12 cellular contexts compared by ENCODE assay signal in genomic region chr4:185020293-185020808, GRCh38. TPM values are rescaled to one million over a fixed set of nuclear protein-coding genes. Genes with fewer than 3 reads are reported as not detected.
A peak's percentile ranks its signal among the peaks of the same experiment; 100 is the strongest.
DNase-seq lines count a peak whose midpoint lies in the region; ATAC-seq and TF ChIP-seq lines count a peak whose summit lies in the region.
"Had no signal": no experiment of that assay in that cellular context is flagged by ENCODE, and none has a peak within 500 bp of the region (broad histone marks: within the 10 kb centered on the region; RNA-seq: fewer than 3 reads in every experiment).

No MANE protein-coding gene starts in this region.

- TF ChIP-seq POLR2A in gastrocnemius medialis (IDR thresholded peaks at IDR 0.05): no peak

- H3K4me3 ChIP-seq in Panc1 (ENCODE audit: low read depth in 2 of 2, low read length in 2 of 2): peak overlapping the region; percentile 33 to 54
- H3K4me3 ChIP-seq in gastrocnemius medialis: peak overlapping the region in 3 of 4 donors; percentile 20 to 43 (median 20)
- H3K4me3 ChIP-seq in CD8-positive, alpha-beta T cell (ENCODE audit: low read depth, low read length): no peak overlapping the region

- intact Hi-C loops in Panc1 (cut with micrococcal nuclease; ENCODE audit: unreplicated experiment) (no loop called here), gastrocnemius medialis (cut with DNase I; ENCODE audit: low total_unique reads) (no loop called here)
- intact Hi-C loops in CD8-positive, alpha-beta T cell (cut with DNase I, micrococcal nuclease): no loop called here

- TF ChIP-seq CTCF in Panc1 (IDR thresholded peaks at IDR 0.05) (no peak), foreskin keratinocyte (conservative IDR thresholded peaks at IDR 0.05) (no peak), gastrocnemius medialis (IDR thresholded peaks at IDR 0.05 in 4 of 5, conservative IDR thresholded peaks at IDR 0.05 in 1 of 5) (no peak), omental fat pad (IDR thresholded peaks at IDR 0.05) (no peak)
- TF ChIP-seq CTCF in CD8-positive, alpha-beta T cell (IDR thresholded peaks at IDR 0.05): no peak

- CTCF ChIA-PET in Panc1 (lab: Charles Lee): no interaction called here
- CTCF ChIA-PET in CD8-positive, alpha-beta T cell (lab: Charles Lee): no interaction called here

- BruUV-seq in Panc1 (replicated peaks; lab: Mats Ljungman, UMichigan): no TSS peak

- no peak overlapping the region for H3K4me3 Mint-ChIP-seq in CD8-positive, alpha-beta T cell
- H3K4me3 Mint-ChIP-seq: activated T-cell treated with anti-CD3 and anti-CD28 coated beads, Interleukin-2, amount 50 U/mL, for 4 hours had no signal

- no peak overlapping the region for H3K27ac Mint-ChIP-seq in CD8-positive, alpha-beta T cell

- H3K36me3 Mint-ChIP-seq in CD8-positive, alpha-beta T cell: no peaks in the 10 kb centered on the region

- H3K4me1 ChIP-seq in Panc1 (ENCODE audit: control insufficient read depth, insufficient read depth, low read length) (no peaks in the 10 kb centered on the region; the same call in 1 of the 2 replicates), foreskin keratinocyte (no peaks in the 10 kb centered on the region), gastrocnemius medialis (peaks cover 18 to 45% of the 10 kb centered on the region in 2 donors)
- no peaks in the 10 kb centered on the region for H3K4me1 ChIP-seq in CD8-positive, alpha-beta T cell (ENCODE audit: insufficient read depth, low read length)

- H3K27me3 Mint-ChIP-seq in CD8-positive, alpha-beta T cell (ENCODE audit: low read depth): peaks cover 63% of the 10 kb centered on the region

- DNase-seq in NCI-H2196 (lab: John Stamatoyannopoulos, UW; ENCODE audit: unreplicated experiment) (peak; percentile 23), NCI-H2196 treated with DMSO at 0.1 percent for 48 hours (lab: John Stamatoyannopoulos, UW; ENCODE audit: unreplicated experiment) (no peak), Panc1 (ENCODE audit: low read depth, low spot score) (no peak), foreskin keratinocyte (peak in 1 of 2 donors; percentile 48), gastrocnemius medialis (no peak), C1 segment of cervical spinal cord (lab: John Stamatoyannopoulos, UW) (no peak), omental fat pad (ENCODE audit: low spot score) (no peak)
- no peak for DNase-seq in CD8-positive, alpha-beta T cell
- DNase-seq: activated T-cell treated with anti-CD3 and anti-CD28 coated beads, Interleukin-2, amount 50 U/mL, for 4 hours; NCI-H524 treated with DMSO at 0.1 percent for 48 hours; T-helper 9 cell had no signal

- in situ Hi-C loops in Panc1 (cut with HindIII; ENCODE audit: low pct_unique_long_range_greater_than_20kb, low sequenced_read_pairs): no loop called here
- in situ Hi-C loops in gastrocnemius medialis (cut with MboI; ENCODE audit: low sequenced_read_pairs in 4 of 4): no loop called here

- no peaks in the 10 kb centered on the region for H3K9me3 ChIP-seq in Panc1 (ENCODE audit: control insufficient read depth, insufficient read depth, low read depth, low read length)
- no peaks in the 10 kb centered on the region for H3K9me3 ChIP-seq in gastrocnemius medialis
- H3K9me3 ChIP-seq in CD8-positive, alpha-beta T cell (ENCODE audit: low read length): no peaks in the 10 kb centered on the region

- ATAC-seq in Panc1 (peak; percentile 64), foreskin keratinocyte (peak; percentile 6), gastrocnemius medialis (no peak), omental fat pad (ENCODE audit: low FRiP score) (no peak)
- no peak for ATAC-seq in CD8-positive, alpha-beta T cell
- ATAC-seq: activated T-cell treated with anti-CD3 and anti-CD28 coated beads, Interleukin-2, amount 50 U/mL, for 4 hours had no signal

- POLR2A ChIA-PET in Panc1 (lab: Charles Lee): no interaction called here
- POLR2A ChIA-PET in CD8-positive, alpha-beta T cell (lab: Charles Lee): no interaction called here

- H3K27ac ChIP-seq in Panc1 (ENCODE audit: low read length): no peak overlapping the region
- H3K27ac ChIP-seq in foreskin keratinocyte: no peak overlapping the region
- no peak overlapping the region for H3K27ac ChIP-seq in gastrocnemius medialis
- H3K27ac ChIP-seq in CD8-positive, alpha-beta T cell (ENCODE audit: low read depth, low read length): no peak overlapping the region

- H3K9me3 Mint-ChIP-seq in CD8-positive, alpha-beta T cell: no peaks in the 10 kb centered on the region
- H3K9me3 Mint-ChIP-seq: activated T-cell treated with anti-CD3 and anti-CD28 coated beads, Interleukin-2, amount 50 U/mL, for 4 hours had no signal

- H3K36me3 ChIP-seq in Panc1 (ENCODE audit: control insufficient read depth, insufficient read depth, low read length) (no peaks in the 10 kb centered on the region), gastrocnemius medialis (no peaks in the 10 kb centered on the region)
- no peaks in the 10 kb centered on the region for H3K36me3 ChIP-seq in CD8-positive, alpha-beta T cell (ENCODE audit: insufficient read depth, low read length)

- H3K4me1 Mint-ChIP-seq in CD8-positive, alpha-beta T cell (ENCODE audit: low read depth): peaks cover 13% of the 10 kb centered on the region

- H3K27me3 ChIP-seq in Panc1 (ENCODE audit: control insufficient read depth, insufficient read depth, low read length) (peaks cover 12% of the 10 kb centered on the region), foreskin keratinocyte (peaks cover 99% of the 10 kb centered on the region), gastrocnemius medialis (peaks cover 93 to 96% (median 95%) of the 10 kb centered on the region in 3 donors)
- H3K27me3 ChIP-seq in CD8-positive, alpha-beta T cell (ENCODE audit: insufficient read depth, low read length): peaks cover 4% of the 10 kb centered on the region

RNA-seq across cellular contexts. Expression of gene HELT, which starts 2.1 kb away (rescaled TPM):
- total RNA-seq in Panc1 (2021; ENCODE audit: unreplicated experiment) (not detected), foreskin keratinocyte (not detected in 2 replicates), gastrocnemius medialis (not detected), omental fat pad (not detected)
- not detected for polyA plus RNA-seq in Panc1 (2012; ENCODE audit: insufficient read length)
- not detected in 2 replicates for polyA plus RNA-seq in foreskin keratinocyte
- not detected for total RNA-seq in CD8-positive, alpha-beta T cell
- total RNA-seq: activated T-cell treated with anti-CD3 and anti-CD28 coated beads, Interleukin-2, amount 50 U/mL, for 4 hours; pulmonary artery endothelial cell had no signal

Comparison
In these comparisons a context has a peak if more than half of its experiments do, and no peak if none do; other contexts are left out.
1. ATAC-seq: peak in Panc1 (single experiment) and foreskin keratinocyte (single experiment); none in gastrocnemius medialis (0 of 2), CD8-positive, alpha-beta T cell (single experiment) and omental fat pad (single experiment).